Comparison of ENCODE assay signal across 16 cellular contexts in the genomic region with DNA sequence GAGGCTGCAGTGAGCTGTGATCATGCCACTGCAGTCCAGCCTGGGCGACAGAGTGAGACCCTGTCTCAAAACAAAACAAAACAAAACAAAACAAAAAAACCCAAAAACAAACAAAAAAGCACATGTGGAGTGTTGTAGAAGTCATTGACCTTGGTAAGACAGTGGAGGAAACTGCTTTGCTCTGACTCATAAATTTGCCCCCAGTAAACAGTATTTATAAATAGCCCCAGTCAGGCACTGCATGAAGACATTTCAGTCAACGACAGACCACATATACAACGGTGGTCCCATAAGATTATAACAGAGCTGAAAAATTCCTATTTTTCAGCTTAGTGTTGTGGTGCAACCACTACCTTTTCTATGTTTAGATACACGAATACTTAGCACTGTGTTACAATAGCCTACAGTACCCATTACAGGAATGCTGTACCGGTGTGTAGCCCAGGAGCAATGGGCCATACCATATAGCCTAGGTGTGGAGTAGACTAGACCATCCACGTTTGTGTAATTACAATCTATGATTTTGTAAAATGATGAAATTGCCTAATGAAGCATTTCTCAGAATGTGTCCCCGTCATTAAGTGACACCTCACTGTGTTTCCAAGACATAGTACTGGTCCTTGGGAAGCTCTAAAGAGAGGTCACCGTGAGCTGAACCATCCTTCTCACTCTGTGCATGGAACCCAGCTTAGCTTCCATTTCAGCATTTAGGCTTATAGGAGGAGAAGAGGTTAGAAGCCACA. TPM values are rescaled to one million over a fixed set of nuclear protein-coding genes. Genes with fewer than 3 reads are reported as not detected.
DNase-seq lines count a peak whose midpoint lies in the region; ATAC-seq and TF ChIP-seq lines count a peak whose summit lies in the region.
"Had no signal": no experiment of that assay in that cellular context is flagged by ENCODE, and none has a peak within 500 bp of the region (broad histone marks: within the 10 kb centered on the region; RNA-seq: fewer than 3 reads in every experiment).

No MANE protein-coding gene starts in this region.

- no peak for TF ChIP-seq CTCF in CD14-positive monocyte (IDR thresholded peaks at IDR 0.05)
- TF ChIP-seq CTCF in GM12864 (IDR thresholded peaks at IDR 0.05; ENCODE audit: low read depth, low read length, missing control alignments) = no peak
- TF ChIP-seq CTCF in lower lobe of right lung (IDR thresholded peaks at IDR 0.05) = no peak
- no peak for TF ChIP-seq CTCF in foreskin fibroblast (IDR thresholded peaks at IDR 0.05; ENCODE audit: low read depth, low read length)

- H3K27ac Mint-ChIP-seq in CD14-positive monocyte = peak overlapping the region; percentile 92 to 97 (median 94)
- peak overlapping the region; percentile 49 for H3K27ac Mint-ChIP-seq in T-helper 17 cell
- H3K27ac Mint-ChIP-seq: brain had no signal

- H3K36me3 Mint-ChIP-seq in CD14-positive monocyte (peaks cover 24 to 27% of the 10 kb centered on the region in 2 donors), T-helper 17 cell (ENCODE audit: low read depth) (no peaks in the 10 kb centered on the region)
- H3K36me3 Mint-ChIP-seq: brain; CD8-positive, alpha-beta memory T cell had no signal

- H3K9me3 ChIP-seq in T-helper 17 cell (ENCODE audit: control insufficient read depth, low read length, poor library complexity, severe bottlenecking) (no peaks in the 10 kb centered on the region), lower lobe of right lung (no peaks in the 10 kb centered on the region)

- H3K4me1 ChIP-seq in lower lobe of right lung = peaks cover 31% of the 10 kb centered on the region

- no peaks in the 10 kb centered on the region for H3K36me3 ChIP-seq in lower lobe of right lung

- H3K27me3 Mint-ChIP-seq in CD14-positive monocyte (ENCODE audit: low read depth in 3 of 3) (peaks cover 0 to 1% (median 1%) of the 10 kb centered on the region in 3 donors), T-helper 17 cell (no peaks in the 10 kb centered on the region)

- H3K9me3 Mint-ChIP-seq in CD14-positive monocyte = no peaks in the 10 kb centered on the region
- H3K9me3 Mint-ChIP-seq: brain; CD8-positive, alpha-beta memory T cell had no signal

- H3K27me3 ChIP-seq in lower lobe of right lung (ENCODE audit: low read depth) = no peaks in the 10 kb centered on the region

- H3K4me3 ChIP-seq in GM12864 (ENCODE audit: low read depth, low read length) (peak overlapping the region; percentile 86), lower lobe of right lung (peak overlapping the region; percentile 49), foreskin fibroblast (ENCODE audit: low read depth in 1 of 2, low read length in 2 of 2) (no peak overlapping the region)

- DNase-seq in CD14-positive monocyte (ENCODE audit: low spot score) (no peak), GM12864 (ENCODE audit: low read depth) (no peak), T-helper 17 cell (no peak), lower lobe of right lung (no peak), superior temporal gyrus (ENCODE audit: extremely low spot score) (no peak), NCI-H2227 treated with DMSO at 0.1 percent for 48 hours (lab: John Stamatoyannopoulos, UW) (no peak), foreskin fibroblast (no peak)
- DNase-seq in activated CD8-positive, alpha-beta memory T cell treated with anti-CD3 and anti-CD28 coated beads, Interleukin-2, amount 50 U/mL, for 48 hours = no peak
- DNase-seq: CD8-positive, alpha-beta memory T cell; GDM1; kidney glomerular epithelial cell; NCI-H187 treated with DMSO at 0.1 percent for 48 hours; NCI-H526 treated with DMSO at 0.1 percent for 48 hours; SHP77 had no signal

- intact Hi-C loops in CD14-positive monocyte (cut with micrococcal nuclease) (loop anchor here in 1 of 2 donors (2.0 kb wide), 1 partner anchor 13 kb away; no protein-coding TSS in a partner anchor), lower lobe of right lung (cut with DNase I) (no loop called here)

- H3K27ac ChIP-seq in lower lobe of right lung = peak overlapping the region; percentile 69

- ATAC-seq in T-helper 17 cell (no peak), lower lobe of right lung (no peak)

- H3K4me1 Mint-ChIP-seq in CD14-positive monocyte = peaks cover 72% of the 10 kb centered on the region
- H3K4me1 Mint-ChIP-seq in T-helper 17 cell = peaks cover 10% of the 10 kb centered on the region

- H3K4me3 Mint-ChIP-seq in CD14-positive monocyte = peak overlapping the region; percentile 92 to 97
- H3K4me3 Mint-ChIP-seq in T-helper 17 cell = no peak overlapping the region
- H3K4me3 Mint-ChIP-seq: brain had no signal

RNA-seq across cellular contexts. Expression of a gene that starts 1.1 kb away (rescaled TPM):
- 10 to 100 TPM; 15.2 to 19.2 TPM for polyA plus RNA-seq in CD14-positive monocyte
- total RNA-seq in T-helper 17 cell (under 1 TPM in 1 of 2 donors, not detected in 1; 0.22 TPM), lower lobe of right lung (7.5 TPM)
- polyA plus RNA-seq: neural cell had no signal

RNA-seq across cellular contexts. Expression of a gene that starts 44.0 kb away (rescaled TPM):
- polyA plus RNA-seq in CD14-positive monocyte = 10 to 100 TPM in 1 of 2 donors, 1 to 10 TPM in 1; 9.8 to 13.2 TPM
- total RNA-seq in T-helper 17 cell (10 to 100 TPM; 20.2 to 23.0 TPM), lower lobe of right lung (24.9 TPM)

Comparison
In these comparisons a context has a peak if more than half of its experiments do, and no peak if none do; other contexts are left out.
1. H3K4me3 ChIP-seq: peak in GM12864 (single experiment) and lower lobe of right lung (single experiment); none in foreskin fibroblast (0 of 2).